Comparison of ENCODE assay signal across 16 cellular contexts in genomic region chr14:30971586-30971985, GRCh38. TPM values are rescaled to one million over a fixed set of nuclear protein-coding genes. Genes with fewer than 3 reads are reported as not detected.
DNase-seq lines count a peak whose midpoint lies in the region; ATAC-seq and TF ChIP-seq lines count a peak whose summit lies in the region.
"Had no signal": no experiment of that assay in that cellular context is flagged by ENCODE, and none has a peak within 500 bp of the region (broad histone marks: within the 10 kb centered on the region; RNA-seq: fewer than 3 reads in every experiment).

No MANE protein-coding gene starts in this region.

- H3K27ac ChIP-seq in HCT116 (ENCODE audit: low read depth, low read length) = peak overlapping the region; percentile 36; the same call in 1 of the 2 replicates
- H3K27ac ChIP-seq: BLaER1 treated with 17β-estradiol and CSF1 and Interleukin-3, amounts not matched to agents 10 nM and 100 nM had no signal

- peaks cover 60% of the 10 kb centered on the region for H3K4me1 Mint-ChIP-seq in central memory CD8-positive, alpha-beta T cell
- H3K4me1 Mint-ChIP-seq in type B pancreatic cell (ENCODE audit: unreplicated experiment) = peaks cover 15% of the 10 kb centered on the region
- peaks cover 54% of the 10 kb centered on the region for H3K4me1 Mint-ChIP-seq in activated naive CD8-positive, alpha-beta T cell treated with anti-CD3 and anti-CD28 coated beads, Interleukin-2, amount 50 U/mL, for 24 hours

- DNase-seq in HCT116 (ENCODE audit: low read depth, low spot score) (no peak), NCI-H748 treated with DMSO at 0.1 percent for 48 hours (lab: John Stamatoyannopoulos, UW) (peak; percentile 30), type B pancreatic cell (ENCODE audit: extremely low spot score, unreplicated experiment) (no peak), COR-L47 (lab: John Stamatoyannopoulos, UW) (no peak)
- no peak for DNase-seq in central memory CD8-positive, alpha-beta T cell (ENCODE audit: low spot score in 2 of 2)
- DNase-seq in activated effector memory CD4-positive, alpha-beta T cell treated with Interleukin-2 at 50 U/mL for 16 hours = no peak
- DNase-seq in activated naive CD8-positive, alpha-beta T cell treated with anti-CD3 and anti-CD28 coated beads, Interleukin-2, amount 50 U/mL, for 24 hours = no peak
- DNase-seq: ACHN; CD4-positive, CD25-positive, alpha-beta regulatory T cell; DMS79 treated with DMSO at 0.1 percent for 48 hours; EL; GF-D8; GOT3; H9 had no signal

- POLR2A ChIA-PET in HCT116 (lab: Charles Lee) = no interaction called here

- no peaks in the 10 kb centered on the region for H3K36me3 Mint-ChIP-seq in central memory CD8-positive, alpha-beta T cell (ENCODE audit: insufficient read depth)
- peaks cover 19% of the 10 kb centered on the region for H3K36me3 Mint-ChIP-seq in type B pancreatic cell
- peaks cover 7% of the 10 kb centered on the region for H3K36me3 Mint-ChIP-seq in activated naive CD8-positive, alpha-beta T cell treated with anti-CD3 and anti-CD28 coated beads, Interleukin-2, amount 50 U/mL, for 24 hours (ENCODE audit: low read depth)

- peaks cover 38 to 92% of the 10 kb centered on the region in 2 experiments for H3K4me1 ChIP-seq in HCT116 (ENCODE audit: control insufficient read depth in 1 of 2, insufficient read depth in 2 of 2, low read length in 2 of 2)

- no peaks in the 10 kb centered on the region for H3K27me3 ChIP-seq in HCT116 (ENCODE audit: insufficient read depth, low read length)
- H3K27me3 ChIP-seq: BLaER1 treated with 17β-estradiol and CSF1 and Interleukin-3, amounts not matched to agents 10 nM and 100 nM had no signal

- no peaks in the 10 kb centered on the region for H3K9me3 ChIP-seq in HCT116 (ENCODE audit: control insufficient read depth in 1 of 2, insufficient read depth in 1 of 2, low read depth in 1 of 2, low read length in 2 of 2)

- peak overlapping the region; percentile 17 for H3K27ac Mint-ChIP-seq in central memory CD8-positive, alpha-beta T cell (ENCODE audit: low read depth)
- peak overlapping the region; percentile 81 for H3K27ac Mint-ChIP-seq in type B pancreatic cell
- H3K27ac Mint-ChIP-seq in activated naive CD8-positive, alpha-beta T cell treated with anti-CD3 and anti-CD28 coated beads, Interleukin-2, amount 50 U/mL, for 24 hours = no peak overlapping the region

- H3K79me2 ChIP-seq in HCT116 (ENCODE audit: insufficient read depth, low read length) = peaks cover 99% of the 10 kb centered on the region

- no peak overlapping the region for H2AFZ ChIP-seq in HCT116 (ENCODE audit: low read depth, low read length, poor library complexity, severe bottlenecking)

- TF ChIP-seq CTCF in HCT116 (IDR thresholded peaks at IDR 0.05 in 2 of 3, conservative IDR thresholded peaks at IDR 0.05 in 1 of 3; ENCODE audit: borderline replicate concordance in 1 of 3, insufficient read depth in 1 of 3, low read depth in 2 of 3, low read length in 2 of 3) (no peak), type B pancreatic cell (conservative IDR thresholded peaks at IDR 0.05) (no peak)

- CTCF ChIA-PET in HCT116 (lab: Charles Lee) = no interaction called here

- H3K4me3 Mint-ChIP-seq in central memory CD8-positive, alpha-beta T cell = no peak overlapping the region
- no peak overlapping the region for H3K4me3 Mint-ChIP-seq in type B pancreatic cell
- H3K4me3 Mint-ChIP-seq in activated naive CD8-positive, alpha-beta T cell treated with anti-CD3 and anti-CD28 coated beads, Interleukin-2, amount 50 U/mL, for 24 hours = no peak overlapping the region
- H3K4me3 Mint-ChIP-seq: H9 had no signal

- ATAC-seq in HCT116 = no peak
- ATAC-seq in central memory CD8-positive, alpha-beta T cell (replicated peaks; ENCODE audit: extremely low read depth, poor library complexity, severe bottlenecking) = no peak
- no peak for ATAC-seq in activated naive CD8-positive, alpha-beta T cell treated with anti-CD3 and anti-CD28 coated beads, Interleukin-2, amount 50 U/mL, for 24 hours
- ATAC-seq: HepG2 had no signal

- peak overlapping the region; percentile 63 for H3K4me2 ChIP-seq in HCT116 (ENCODE audit: low read length)
- H3K4me2 ChIP-seq: BLaER1 treated with 17β-estradiol and CSF1 and Interleukin-3, amounts not matched to agents 10 nM and 100 nM had no signal

- no peaks in the 10 kb centered on the region for H3K9me3 Mint-ChIP-seq in central memory CD8-positive, alpha-beta T cell
- H3K9me3 Mint-ChIP-seq in type B pancreatic cell = peaks cover 5% of the 10 kb centered on the region
- H3K9me3 Mint-ChIP-seq in activated naive CD8-positive, alpha-beta T cell treated with anti-CD3 and anti-CD28 coated beads, Interleukin-2, amount 50 U/mL, for 24 hours = peaks cover 1% of the 10 kb centered on the region

- TSS peak; percentile 50 for BruUV-seq in HCT116 (replicated peaks; lab: Mats Ljungman, UMichigan)

- RAD21 ChIA-PET in HCT116 (lab: Charles Lee; ENCODE audit: low non-redundant PET in 1 of 2, low total read pairs in 2 of 2, uncharacterized antibody in 2 of 2, unreplicated experiment in 2 of 2) = no interaction called here

- H3K27me3 Mint-ChIP-seq in central memory CD8-positive, alpha-beta T cell = no peaks in the 10 kb centered on the region
- H3K27me3 Mint-ChIP-seq in type B pancreatic cell = no peaks in the 10 kb centered on the region
- H3K27me3 Mint-ChIP-seq in activated naive CD8-positive, alpha-beta T cell treated with anti-CD3 and anti-CD28 coated beads, Interleukin-2, amount 50 U/mL, for 24 hours = no peaks in the 10 kb centered on the region
- H3K27me3 Mint-ChIP-seq: CD4-positive, CD25-positive, alpha-beta regulatory T cell had no signal

- H3K36me3 ChIP-seq in HCT116 (ENCODE audit: control insufficient read depth in 1 of 2, insufficient read depth in 2 of 2, low read length in 2 of 2) = no peaks in the 10 kb centered on the region; a peak in 1 of 4 replicates

- intact Hi-C loops in HCT116 (cut with micrococcal nuclease) = no loop called here

- H4K20me1 ChIP-seq in HCT116 (ENCODE audit: insufficient read depth) = peaks cover 9% of the 10 kb centered on the region; the same call in 1 of the 2 replicates

- no peak for TF ChIP-seq POLR2A in HCT116 (IDR thresholded peaks at IDR 0.05; ENCODE audit: borderline replicate concordance, extremely low read depth, insufficient read depth, insufficient read length)

- H3K9ac ChIP-seq in HCT116 (ENCODE audit: low read length) = peak overlapping the region; percentile 23
- H3K9ac ChIP-seq: BLaER1 treated with 17β-estradiol and CSF1 and Interleukin-3, amounts not matched to agents 10 nM and 100 nM had no signal

- no peaks in the 10 kb centered on the region for H3K9me2 ChIP-seq in HCT116 (ENCODE audit: insufficient read depth)

- peak overlapping the region in 1 of 2 experiments; percentile 28; a peak in 1 of 4 replicates for H3K4me3 ChIP-seq in HCT116 (replicated peaks in 1 of 2; ENCODE audit: low read depth in 1 of 2, low read length in 2 of 2)
- H3K4me3 ChIP-seq: BLaER1 treated with 17β-estradiol and CSF1 and Interleukin-3, amounts not matched to agents 10 nM and 100 nM had no signal

- no peak for TF ChIP-seq RAD21 in HCT116 (IDR thresholded peaks at IDR 0.05; ENCODE audit: low read depth)

TF ChIP-seq in HCT116, 20 proteins besides CTCF, POLR2A, EP300 and RAD21 (continues in another document):
- TF ChIP-seq ATF3 (IDR thresholded peaks at IDR 0.05) = no peak
- TF ChIP-seq TCF7L2 (IDR thresholded peaks at IDR 0.05; ENCODE audit: borderline replicate concordance, extremely low read depth, insufficient read depth, insufficient read length) = no peak
- TF ChIP-seq CEBPB (IDR thresholded peaks at IDR 0.05; ENCODE audit: low read depth) = no peak
- TF ChIP-seq REST (IDR thresholded peaks at IDR 0.05; ENCODE audit: low read depth) = no peak
- no peak for TF ChIP-seq POLR2AphosphoS5 (IDR thresholded peaks at IDR 0.05; ENCODE audit: low read depth, low read length)

RNA-seq across cellular contexts. Expression of gene AP4S1, which starts 53.9 kb away (rescaled TPM):
- total RNA-seq in HCT116 (2021; ENCODE audit: unreplicated experiment) (5.0 TPM), type B pancreatic cell (ENCODE audit: low replicate concordance) (10.0 and 11.4 TPM in 2 replicates)
- 1.9 and 2.3 TPM in 2 replicates for polyA plus RNA-seq in HCT116 (2012)

RNA-seq across cellular contexts. Expression of gene STRN3, which starts 54.6 kb away (rescaled TPM):
- 43.4 TPM for total RNA-seq in HCT116 (2021; ENCODE audit: unreplicated experiment)
- polyA plus RNA-seq in HCT116 (2012) = 18.5 and 22.7 TPM in 2 replicates
- 34.1 and 39.3 TPM in 2 replicates for total RNA-seq in type B pancreatic cell (ENCODE audit: low replicate concordance)
